12 cellular contexts compared by ENCODE assay signal in the genomic region with DNA sequence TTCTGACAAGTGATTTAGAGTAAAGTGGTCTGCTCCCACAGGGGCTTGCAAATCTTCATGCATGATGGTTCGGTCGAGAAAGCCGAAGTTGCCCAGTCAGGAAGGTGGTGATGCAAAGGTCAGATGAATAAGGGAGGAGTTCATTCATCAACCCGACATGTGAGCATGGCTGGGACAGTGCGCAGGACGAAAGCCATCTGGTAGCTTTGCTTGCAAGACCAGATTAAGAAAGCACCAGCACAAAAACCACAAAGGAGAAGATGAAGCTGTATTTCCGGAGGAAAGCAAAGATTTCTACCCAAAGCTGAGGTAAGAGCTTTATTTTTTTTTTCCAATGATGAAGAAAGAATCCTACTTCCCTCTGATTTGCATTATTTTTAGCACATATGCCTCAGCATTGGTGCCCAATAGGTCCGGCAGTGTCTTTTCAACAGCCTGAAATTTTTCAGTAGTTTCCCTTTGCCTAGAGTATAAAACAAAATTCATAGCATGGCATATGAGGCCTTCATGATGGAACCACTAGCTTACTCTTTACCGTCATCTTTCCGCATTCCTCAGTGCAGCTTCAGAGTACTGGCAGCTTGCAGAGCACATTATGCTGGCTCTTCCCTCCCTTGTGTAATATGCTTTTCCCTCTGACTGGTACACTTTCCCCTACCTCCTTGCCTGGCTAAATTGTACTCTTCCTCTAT.
DNase-seq lines count a peak whose midpoint lies in the region; ATAC-seq lines count a peak whose summit lies in the region.
"Had no signal": no experiment of that assay in that cellular context is flagged by ENCODE, and none has a peak within 500 bp of the region (broad histone marks: within the 10 kb centered on the region; RNA-seq: fewer than 3 reads in every experiment).

No MANE protein-coding gene starts in this region.

- DNase-seq in RPMI8226, result peak; percentile 9
- peak; percentile 79 for DNase-seq in cardiac septum (ENCODE audit: low spot score)
- peak; percentile 60 for DNase-seq in retina
- DNase-seq in Ammon's horn (ENCODE audit: low spot score), result no peak
- no peak for DNase-seq in activated naive CD4-positive, alpha-beta T cell treated with Interleukin-2 at 50 U/mL for 16 hours
- no peak for DNase-seq in kidney tubule cell (ENCODE audit: low spot score)
- DNase-seq: activated CD4-positive, alpha-beta T cell treated with anti-CD3 and anti-CD28 coated beads for 1 hour; activated T-cell treated with anti-CD3 and anti-CD28 coated beads, Interleukin-2, amount 50 U/mL, for 1 hour; colonic mucosa; DMS153 had no signal

- ATAC-seq in HG03432 (IDR thresholded peaks at IDR 0.05; ENCODE audit: unreplicated experiment), result peak; percentile 49
- no peak for ATAC-seq in GM18511 (IDR thresholded peaks at IDR 0.05; ENCODE audit: unreplicated experiment)

- intact Hi-C loops in cardiac septum (cut with DNase I), result no loop called here

Comparison
In these comparisons a context has a peak if more than half of its experiments do, and no peak if none do; other contexts are left out.
1. DNase-seq: peak in RPMI8226 (single experiment), cardiac septum (single experiment) and retina (single experiment); none in Ammon's horn (single experiment), activated naive CD4-positive, alpha-beta T cell treated with Interleukin-2 at 50 U/mL for 16 hours (single experiment) and kidney tubule cell (single experiment).